Comparison of ENCODE assay signal across 17 cellular contexts in genomic region chr2:120247851-120248250, GRCh38. TPM values are rescaled to one million over a fixed set of nuclear protein-coding genes. Genes with fewer than 3 reads are reported as not detected.
DNase-seq lines count a peak whose midpoint lies in the region; ATAC-seq and TF ChIP-seq lines count a peak whose summit lies in the region.
"Had no signal": no experiment of that assay in that cellular context is flagged by ENCODE, and none has a peak within 500 bp of the region (broad histone marks: within the 10 kb centered on the region; RNA-seq: fewer than 3 reads in every experiment).

No MANE protein-coding gene starts in this region.

- H4K20me1 ChIP-seq in osteoblast (ENCODE audit: insufficient read depth, low read length), result no peaks in the 10 kb centered on the region

- H3K4me3 Mint-ChIP-seq in activated naive CD4-positive, alpha-beta T cell treated with anti-CD3 and anti-CD28 coated beads, Interleukin-2, amount 10 ng/mL, durations not matched to agents 7 days and 5 days, result no peak overlapping the region
- peak overlapping the region; percentile 51 for H3K4me3 Mint-ChIP-seq in endothelial cell (ENCODE audit: unreplicated experiment)
- no peak overlapping the region for H3K4me3 Mint-ChIP-seq in stimulated activated effector memory CD8-positive, alpha-beta T cell treated with anti-CD3 and anti-CD28 coated beads, Interleukin-12 subunit alpha, Interleukin-12 subunit beta, amount 100 ng/mL, for 72 hours
- H3K4me3 Mint-ChIP-seq: CD4-positive, alpha-beta T cell; H9 had no signal

- peaks cover 37% of the 10 kb centered on the region for H3K4me1 Mint-ChIP-seq in activated naive CD4-positive, alpha-beta T cell treated with anti-CD3 and anti-CD28 coated beads, Interleukin-2, amount 10 ng/mL, durations not matched to agents 7 days and 5 days
- peaks cover 64% of the 10 kb centered on the region for H3K4me1 Mint-ChIP-seq in endothelial cell (ENCODE audit: unreplicated experiment)
- peaks cover 28% of the 10 kb centered on the region for H3K4me1 Mint-ChIP-seq in stimulated activated effector memory CD8-positive, alpha-beta T cell treated with anti-CD3 and anti-CD28 coated beads, Interleukin-12 subunit alpha, Interleukin-12 subunit beta, amount 100 ng/mL, for 72 hours

- H3K27ac ChIP-seq in osteoblast (ENCODE audit: low read depth, low read length), result no peak overlapping the region
- H3K27ac ChIP-seq: 22Rv1 had no signal

- H3K27ac Mint-ChIP-seq in activated naive CD4-positive, alpha-beta T cell treated with anti-CD3 and anti-CD28 coated beads, Interleukin-2, amount 10 ng/mL, durations not matched to agents 7 days and 5 days, result peak overlapping the region; percentile 42
- no peak overlapping the region for H3K27ac Mint-ChIP-seq in endothelial cell (ENCODE audit: unreplicated experiment)
- peak overlapping the region; percentile 17 for H3K27ac Mint-ChIP-seq in stimulated activated effector memory CD8-positive, alpha-beta T cell treated with anti-CD3 and anti-CD28 coated beads, Interleukin-12 subunit alpha, Interleukin-12 subunit beta, amount 100 ng/mL, for 72 hours
- H3K27ac Mint-ChIP-seq: CD4-positive, alpha-beta T cell; H9 had no signal

- no peaks in the 10 kb centered on the region for H3K36me3 ChIP-seq in osteoblast (ENCODE audit: insufficient read depth, low read length)

- no peak overlapping the region for H3K4me3 ChIP-seq in osteoblast (ENCODE audit: insufficient read depth, low read length)
- H3K4me3 ChIP-seq: GM12878 had no signal

- TF ChIP-seq CTCF in endothelial cell (IDR thresholded peaks at IDR 0.05; ENCODE audit: unreplicated experiment) (no peak), osteoblast (IDR thresholded peaks at IDR 0.05; ENCODE audit: extremely low read depth, low read depth, low read length) (no peak)

- H3K9me3 ChIP-seq in osteoblast (ENCODE audit: low read depth, low read length), result no peaks in the 10 kb centered on the region

- peaks cover 15% of the 10 kb centered on the region for H3K9me3 Mint-ChIP-seq in activated naive CD4-positive, alpha-beta T cell treated with anti-CD3 and anti-CD28 coated beads, Interleukin-2, amount 10 ng/mL, durations not matched to agents 7 days and 5 days
- H3K9me3 Mint-ChIP-seq in endothelial cell (ENCODE audit: unreplicated experiment), result no peaks in the 10 kb centered on the region
- no peaks in the 10 kb centered on the region for H3K9me3 Mint-ChIP-seq in stimulated activated effector memory CD8-positive, alpha-beta T cell treated with anti-CD3 and anti-CD28 coated beads, Interleukin-12 subunit alpha, Interleukin-12 subunit beta, amount 100 ng/mL, for 72 hours
- H3K9me3 Mint-ChIP-seq: CD4-positive, alpha-beta T cell had no signal

- no peak overlapping the region for H3K4me2 ChIP-seq in osteoblast (ENCODE audit: insufficient read depth, low read length)

- CTCF ChIA-PET in activated naive CD4-positive, alpha-beta T cell treated with anti-CD3 and anti-CD28 coated beads, Interleukin-2, amount 10 ng/mL, durations not matched to agents 7 days and 5 days (lab: Charles Lee), result interaction anchor here (1.4 kb wide), 1 partner anchor 8 kb away, joined by 3 read pairs; no protein-coding TSS in a partner anchor

- H3K79me2 ChIP-seq in osteoblast (ENCODE audit: insufficient read depth, low read length), result no peaks in the 10 kb centered on the region

- H2AFZ ChIP-seq in osteoblast (ENCODE audit: low read length), result no peak overlapping the region

- peaks cover 11% of the 10 kb centered on the region for H3K4me1 ChIP-seq in osteoblast (ENCODE audit: insufficient read depth, low read length)

- DNase-seq in activated naive CD4-positive, alpha-beta T cell treated with anti-CD3 and anti-CD28 coated beads, Interleukin-2, amount 10 ng/mL, durations not matched to agents 7 days and 5 days, result no peak
- no peak for DNase-seq in activated naive CD4-positive, alpha-beta T cell treated with Interleukin-2 at 50 U/mL for 16 hours
- no peak for DNase-seq in endothelial cell (ENCODE audit: low spot score)
- DNase-seq in osteoblast (ENCODE audit: insufficient read length, low spot score, missing footprints), result peak; percentile 45
- DNase-seq in stimulated activated effector memory CD8-positive, alpha-beta T cell treated with anti-CD3 and anti-CD28 coated beads, Interleukin-12 subunit alpha, Interleukin-12 subunit beta, amount 100 ng/mL, for 72 hours (ENCODE audit: low spot score in 2 of 2), result no peak
- DNase-seq in foreskin melanocyte, result no peak
- DNase-seq in HT-29 (ENCODE audit: low spot score), result no peak
- DNase-seq: C1 segment of cervical spinal cord; Calu3; CD4-positive, alpha-beta T cell; DMS79; GOT3; H9 had no signal

- ATAC-seq in stimulated activated effector memory CD8-positive, alpha-beta T cell treated with anti-CD3 and anti-CD28 coated beads, Interleukin-12 subunit alpha, Interleukin-12 subunit beta, amount 100 ng/mL, for 72 hours, result no peak
- no peak for ATAC-seq in HG03432 (IDR thresholded peaks at IDR 0.05; ENCODE audit: unreplicated experiment)
- ATAC-seq: GM12878, HepG2 had no signal

- peaks cover 46% of the 10 kb centered on the region for H3K27me3 Mint-ChIP-seq in activated naive CD4-positive, alpha-beta T cell treated with anti-CD3 and anti-CD28 coated beads, Interleukin-2, amount 10 ng/mL, durations not matched to agents 7 days and 5 days
- peaks cover 17% of the 10 kb centered on the region for H3K27me3 Mint-ChIP-seq in endothelial cell (ENCODE audit: unreplicated experiment)

- peaks cover 2% of the 10 kb centered on the region for H3K36me3 Mint-ChIP-seq in activated naive CD4-positive, alpha-beta T cell treated with anti-CD3 and anti-CD28 coated beads, Interleukin-2, amount 10 ng/mL, durations not matched to agents 7 days and 5 days
- H3K36me3 Mint-ChIP-seq in endothelial cell (ENCODE audit: low read depth, unreplicated experiment), result peaks cover 14% of the 10 kb centered on the region
- no peaks in the 10 kb centered on the region for H3K36me3 Mint-ChIP-seq in stimulated activated effector memory CD8-positive, alpha-beta T cell treated with anti-CD3 and anti-CD28 coated beads, Interleukin-12 subunit alpha, Interleukin-12 subunit beta, amount 100 ng/mL, for 72 hours

- H3K27me3 ChIP-seq in osteoblast (ENCODE audit: insufficient read depth, low read length), result no peaks in the 10 kb centered on the region

RNA-seq across cellular contexts. Expression of gene RALB, which starts 4.8 kb away (rescaled TPM):
- total RNA-seq in endothelial cell (ENCODE audit: unreplicated experiment), result 367 TPM
- total RNA-seq in osteoblast, result 48.5 and 48.6 TPM in 2 replicates
- 43.7 and 60.8 TPM in 2 replicates for total RNA-seq in HT-29 (2014; rRNA removed; shearing (Covaris generic))

RNA-seq across cellular contexts. Expression of gene TMEM185B, which starts 24.7 kb away (rescaled TPM):
- total RNA-seq in endothelial cell (ENCODE audit: unreplicated experiment) (38.4 TPM), osteoblast (42.1 and 46.7 TPM in 2 replicates)
- total RNA-seq in HT-29 (2014; rRNA removed; shearing (Covaris generic)), result 63.3 and 65.3 TPM in 2 replicates
